Comparison of ENCODE assay signal across 9 cellular contexts in the genomic region with DNA sequence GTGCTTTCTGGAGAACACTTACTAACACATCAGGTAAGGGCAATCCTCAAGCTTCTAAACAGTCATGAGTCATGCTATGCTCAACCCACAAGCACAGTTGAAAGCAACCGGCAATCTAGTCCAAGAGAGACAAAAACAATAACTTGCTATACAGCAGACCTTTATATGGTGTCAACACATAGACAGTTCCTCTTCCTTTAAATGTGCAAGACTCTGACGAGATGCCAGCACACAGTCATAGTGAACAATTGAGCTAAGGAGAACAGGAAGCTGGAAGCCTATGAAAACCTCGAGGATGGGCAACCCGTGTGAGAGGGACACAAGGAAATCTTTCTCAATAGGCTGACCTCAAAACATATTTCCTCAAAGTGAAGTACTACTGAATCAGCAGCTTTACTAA. TPM values are rescaled to one million over a fixed set of nuclear protein-coding genes. Genes with fewer than 3 reads are reported as not detected.
A peak's percentile ranks its signal among the peaks of the same experiment; 100 is the strongest.
DNase-seq lines count a peak whose midpoint lies in the region; ATAC-seq and TF ChIP-seq lines count a peak whose summit lies in the region.
"Had no signal": no experiment of that assay in that cellular context is flagged by ENCODE, and none has a peak within 500 bp of the region (broad histone marks: within the 10 kb centered on the region; RNA-seq: fewer than 3 reads in every experiment).

No MANE protein-coding gene starts in this region.

- peak overlapping the region; percentile 14 for H3K4me2 ChIP-seq in skeletal muscle satellite cell (ENCODE audit: low read length)

- H3K4me1 ChIP-seq in foreskin keratinocyte (peaks cover 42% of the 10 kb centered on the region), skeletal muscle satellite cell (ENCODE audit: control insufficient read depth, insufficient read depth, low read length) (peaks cover 10% of the 10 kb centered on the region)

- no peaks in the 10 kb centered on the region for H3K27me3 ChIP-seq in WERI-Rb-1 (ENCODE audit: insufficient read depth, low read depth, severe bottlenecking)
- H3K27me3 ChIP-seq in foreskin keratinocyte: no peaks in the 10 kb centered on the region
- no peaks in the 10 kb centered on the region for H3K27me3 ChIP-seq in skeletal muscle satellite cell (ENCODE audit: control insufficient read depth, insufficient read depth, low read length)

- ATAC-seq in foreskin keratinocyte (peak; percentile 92), GM18505 (IDR thresholded peaks at IDR 0.05; ENCODE audit: unreplicated experiment) (no peak), HG03342 (IDR thresholded peaks at IDR 0.05; ENCODE audit: unreplicated experiment) (no peak)

- H3K9ac ChIP-seq in skeletal muscle satellite cell (ENCODE audit: low read depth, low read length): no peak overlapping the region

- peak overlapping the region; percentile 48 for H3K27ac ChIP-seq in WERI-Rb-1
- no peak overlapping the region for H3K27ac ChIP-seq in foreskin keratinocyte

- H3K4me3 ChIP-seq in WERI-Rb-1 (ENCODE audit: low read depth, low read length) (no peak overlapping the region), skeletal muscle satellite cell (ENCODE audit: low read length) (no peak overlapping the region)

- H3K9me3 ChIP-seq in WERI-Rb-1 (ENCODE audit: severe bottlenecking): no peaks in the 10 kb centered on the region
- H3K9me3 ChIP-seq in skeletal muscle satellite cell (replicated peaks; ENCODE audit: low read length): no peaks in the 10 kb centered on the region

- DNase-seq in HT-29 (ENCODE audit: low spot score) (peak; percentile 83), WERI-Rb-1 (no peak), foreskin keratinocyte (peak; percentile 86 to 96), DMS114 treated with DMSO at 0.1 percent for 48 hours (lab: John Stamatoyannopoulos, UW; ENCODE audit: unreplicated experiment) (no peak)
- DNase-seq in stimulated activated naive CD4-positive, alpha-beta T cell (lab: John Stamatoyannopoulos, UW): no peak
- DNase-seq: activated B cell treated with CpG ODN at 0.5 μM for 24 hours had no signal

- TF ChIP-seq POLR2A in GM18505 (IDR thresholded peaks at IDR 0.05; ENCODE audit: borderline replicate concordance, extremely low read depth, insufficient read depth, insufficient read length): no peak

- TF ChIP-seq CTCF in WERI-Rb-1 (IDR thresholded peaks at IDR 0.05; ENCODE audit: low read depth, low read length) (no peak), foreskin keratinocyte (conservative IDR thresholded peaks at IDR 0.05) (no peak)

- H3K36me3 ChIP-seq in WERI-Rb-1 (peaks cover 66% of the 10 kb centered on the region), skeletal muscle satellite cell (ENCODE audit: insufficient read depth, low read length) (peaks cover 7% of the 10 kb centered on the region)

RNA-seq across cellular contexts. Expression of a gene that starts 5.3 kb away (rescaled TPM):
- total RNA-seq in HT-29 (2014; rRNA removed; shearing (Covaris generic)): 105 and 117 TPM in 2 replicates
- 125 and 127 TPM in 2 replicates for total RNA-seq in foreskin keratinocyte
- polyA plus RNA-seq in foreskin keratinocyte: 85.2 and 100.0 TPM in 2 replicates
- total RNA-seq in skeletal muscle satellite cell (2012; rRNA removed): 89.2 and 106 TPM in 2 replicates

RNA-seq across cellular contexts. Expression of a gene that starts 14.2 kb away (rescaled TPM):
- 27.5 and 38.5 TPM in 2 replicates for total RNA-seq in HT-29 (2014; rRNA removed; shearing (Covaris generic))
- 75.7 and 76.8 TPM in 2 replicates for total RNA-seq in foreskin keratinocyte
- polyA plus RNA-seq in foreskin keratinocyte: 70.9 and 74.5 TPM in 2 replicates
- 26.4 and 39.1 TPM in 2 replicates for total RNA-seq in skeletal muscle satellite cell (2012; rRNA removed)

RNA-seq across cellular contexts. Expression of a gene that starts 25.8 kb away (rescaled TPM):
- total RNA-seq in HT-29 (2014; rRNA removed; shearing (Covaris generic)): 12.7 and 15.3 TPM in 2 replicates
- 24.8 and 25.7 TPM in 2 replicates for total RNA-seq in foreskin keratinocyte
- 13.9 TPM in 2 replicates for polyA plus RNA-seq in foreskin keratinocyte
- 22.6 and 24.2 TPM in 2 replicates for total RNA-seq in skeletal muscle satellite cell (2012; rRNA removed)

RNA-seq across cellular contexts. Expression of a gene that starts 54.4 kb away (rescaled TPM):
- total RNA-seq in HT-29 (2014; rRNA removed; shearing (Covaris generic)): 92.5 and 94.2 TPM in 2 replicates
- 66.7 and 67.8 TPM in 2 replicates for total RNA-seq in foreskin keratinocyte
- polyA plus RNA-seq in foreskin keratinocyte: 40.3 and 48.3 TPM in 2 replicates
- total RNA-seq in skeletal muscle satellite cell (2012; rRNA removed): 73.6 and 92.0 TPM in 2 replicates

Comparison
In these comparisons a context has a peak if more than half of its experiments do, and no peak if none do; other contexts are left out.
1. DNase-seq: peak in HT-29 (single experiment) and foreskin keratinocyte (2 of 2); none in WERI-Rb-1 (single experiment), stimulated activated naive CD4-positive, alpha-beta T cell (0 of 6) and DMS114 treated with DMSO at 0.1 percent for 48 hours (single experiment).